Comparison of ENCODE assay signal across 1 cellular context in the genomic region with DNA sequence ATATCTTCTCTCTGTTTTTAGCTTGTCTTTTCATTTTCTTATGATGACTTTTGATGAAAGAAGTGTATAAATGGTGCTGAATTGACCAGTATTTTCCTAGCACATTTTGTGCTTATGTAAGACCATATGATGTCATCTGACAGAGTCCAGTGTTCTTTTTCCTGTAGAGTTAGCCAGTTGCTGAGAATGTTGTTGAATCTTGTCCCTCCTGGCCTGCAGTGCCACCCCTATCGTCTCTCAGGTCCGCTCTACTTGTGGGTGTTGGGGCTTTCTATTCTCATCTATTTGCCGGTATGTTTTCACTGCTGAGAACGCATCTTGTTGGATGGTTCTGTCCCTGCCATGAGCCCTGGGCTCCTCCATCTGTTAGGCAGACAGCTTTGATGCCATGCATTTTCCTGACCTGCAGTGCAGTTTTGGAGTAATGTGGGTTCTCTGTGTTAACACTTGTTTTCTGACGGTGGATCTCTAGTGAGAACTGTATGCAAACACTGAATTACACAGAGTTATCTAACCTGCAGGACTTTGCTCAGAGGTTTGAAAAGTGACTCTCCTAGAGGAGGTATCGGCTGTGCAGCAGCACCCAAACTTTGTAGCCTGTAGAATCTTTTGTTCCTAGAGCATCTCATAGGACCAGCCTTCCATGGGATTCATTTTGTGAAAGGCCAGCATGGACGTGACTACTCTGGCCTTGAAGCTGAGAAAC.
TF ChIP-seq lines count a peak whose summit lies in the region.

No MANE protein-coding gene starts in this region.

TF ChIP-seq in HepG2, 621 proteins besides CTCF, POLR2A, EP300 and RAD21:
- TF ChIP-seq ZNF724P (CRISPR knock-in tag; IDR thresholded peaks at IDR 0.05; ENCODE audit: borderline replicate concordance) (no peak), ZNF607 (CRISPR knock-in tag; IDR thresholded peaks at IDR 0.05; ENCODE audit: borderline replicate concordance) (no peak), RFX3 (CRISPR knock-in tag; IDR thresholded peaks at IDR 0.05) (no peak), ZNF253 (CRISPR knock-in tag; IDR thresholded peaks at IDR 0.05; ENCODE audit: borderline replicate concordance) (no peak), ATF7 (IDR thresholded peaks at IDR 0.05) (peak; percentile 20; the same call in 1 of the 2 replicates), ATF7 (CRISPR knock-in tag; IDR thresholded peaks at IDR 0.05) (no peak), HNF4A (CRISPR knock-in tag; IDR thresholded peaks at IDR 0.05) (peak; percentile 49; the same call in 1 of the 2 replicates), ZBTB20 (CRISPR knock-in tag; IDR thresholded peaks at IDR 0.05; ENCODE audit: borderline replicate concordance, low read depth) (no peak), NFYC (CRISPR knock-in tag; IDR thresholded peaks at IDR 0.05) (no peak), CREB1 (IDR thresholded peaks at IDR 0.05) (0 out of 2 replicates have a peak, but pooled peaks have one; percentile 30), CREB1 (CRISPR knock-in tag; IDR thresholded peaks at IDR 0.05) (no peak), HNF4G (IDR thresholded peaks at IDR 0.05; ENCODE audit: borderline replicate concordance, low read depth, low read length) (0 out of 2 replicates have a peak, but pooled peaks have one; percentile 30), HNF4G (CRISPR knock-in tag; IDR thresholded peaks at IDR 0.05; ENCODE audit: borderline replicate concordance, low read depth) (no peak), ZNF317 (CRISPR knock-in tag; IDR thresholded peaks at IDR 0.05) (no peak)
- TF ChIP-seq, protein P1, sequence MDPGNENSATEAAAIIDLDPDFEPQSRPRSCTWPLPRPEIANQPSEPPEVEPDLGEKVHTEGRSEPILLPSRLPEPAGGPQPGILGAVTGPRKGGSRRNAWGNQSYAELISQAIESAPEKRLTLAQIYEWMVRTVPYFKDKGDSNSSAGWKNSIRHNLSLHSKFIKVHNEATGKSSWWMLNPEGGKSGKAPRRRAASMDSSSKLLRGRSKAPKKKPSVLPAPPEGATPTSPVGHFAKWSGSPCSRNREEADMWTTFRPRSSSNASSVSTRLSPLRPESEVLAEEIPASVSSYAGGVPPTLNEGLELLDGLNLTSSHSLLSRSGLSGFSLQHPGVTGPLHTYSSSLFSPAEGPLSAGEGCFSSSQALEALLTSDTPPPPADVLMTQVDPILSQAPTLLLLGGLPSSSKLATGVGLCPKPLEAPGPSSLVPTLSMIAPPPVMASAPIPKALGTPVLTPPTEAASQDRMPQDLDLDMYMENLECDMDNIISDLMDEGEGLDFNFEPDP (CRISPR knock-in tag; conservative IDR thresholded peaks at IDR 0.05) = 0 out of 2 replicates have a peak, but pooled peaks have one; percentile 30
- TF ChIP-seq, protein P2, sequence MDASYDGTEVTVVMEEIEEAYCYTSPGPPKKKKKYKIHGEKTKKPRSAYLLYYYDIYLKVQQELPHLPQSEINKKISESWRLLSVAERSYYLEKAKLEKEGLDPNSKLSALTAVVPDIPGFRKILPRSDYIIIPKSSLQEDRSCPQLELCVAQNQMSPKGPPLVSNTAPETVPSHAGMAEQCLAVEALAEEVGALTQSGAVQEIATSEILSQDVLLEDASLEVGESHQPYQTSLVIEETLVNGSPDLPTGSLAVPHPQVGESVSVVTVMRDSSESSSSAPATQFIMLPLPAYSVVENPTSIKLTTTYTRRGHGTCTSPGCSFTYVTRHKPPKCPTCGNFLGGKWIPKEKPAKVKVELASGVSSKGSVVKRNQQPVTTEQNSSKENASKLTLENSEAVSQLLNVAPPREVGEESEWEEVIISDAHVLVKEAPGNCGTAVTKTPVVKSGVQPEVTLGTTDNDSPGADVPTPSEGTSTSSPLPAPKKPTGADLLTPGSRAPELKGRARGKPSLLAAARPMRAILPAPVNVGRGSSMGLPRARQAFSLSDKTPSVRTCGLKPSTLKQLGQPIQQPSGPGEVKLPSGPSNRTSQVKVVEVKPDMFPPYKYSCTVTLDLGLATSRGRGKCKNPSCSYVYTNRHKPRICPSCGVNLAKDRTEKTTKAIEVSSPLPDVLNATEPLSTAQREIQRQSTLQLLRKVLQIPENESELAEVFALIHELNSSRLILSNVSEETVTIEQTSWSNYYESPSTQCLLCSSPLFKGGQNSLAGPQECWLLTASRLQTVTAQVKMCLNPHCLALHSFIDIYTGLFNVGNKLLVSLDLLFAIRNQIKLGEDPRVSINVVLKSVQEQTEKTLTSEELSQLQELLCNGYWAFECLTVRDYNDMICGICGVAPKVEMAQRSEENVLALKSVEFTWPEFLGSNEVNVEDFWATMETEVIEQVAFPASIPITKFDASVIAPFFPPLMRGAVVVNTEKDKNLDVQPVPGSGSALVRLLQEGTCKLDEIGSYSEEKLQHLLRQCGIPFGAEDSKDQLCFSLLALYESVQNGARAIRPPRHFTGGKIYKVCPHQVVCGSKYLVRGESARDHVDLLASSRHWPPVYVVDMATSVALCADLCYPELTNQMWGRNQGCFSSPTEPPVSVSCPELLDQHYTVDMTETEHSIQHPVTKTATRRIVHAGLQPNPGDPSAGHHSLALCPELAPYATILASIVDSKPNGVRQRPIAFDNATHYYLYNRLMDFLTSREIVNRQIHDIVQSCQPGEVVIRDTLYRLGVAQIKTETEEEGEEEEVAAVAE (CRISPR knock-in tag; IDR thresholded peaks at IDR 0.05; ENCODE audit: borderline replicate concordance) = 0 out of 2 replicates have a peak, but pooled peaks have one; percentile 36
